8 cellular contexts compared by ENCODE assay signal in genomic region chr7:134513169-134513752, GRCh38. TPM values are rescaled to one million over a fixed set of nuclear protein-coding genes. Genes with fewer than 3 reads are reported as not detected.
DNase-seq lines count a peak whose midpoint lies in the region; ATAC-seq and TF ChIP-seq lines count a peak whose summit lies in the region.

No MANE protein-coding gene starts in this region.

- H3K27me3 ChIP-seq in DND-41 (ENCODE audit: insufficient read depth, low read length, poor library complexity) = peaks cover 15% of the 10 kb centered on the region
- no peaks in the 10 kb centered on the region for H3K27me3 ChIP-seq in GM23338 (ENCODE audit: insufficient read depth)
- no peaks in the 10 kb centered on the region for H3K27me3 ChIP-seq in gastroesophageal sphincter
- H3K27me3 ChIP-seq in psoas muscle (ENCODE audit: insufficient read depth in 3 of 3, low read length in 2 of 3) = no peaks in the 10 kb centered on the region

- no peaks in the 10 kb centered on the region for H3F3A ChIP-seq in GM23338 (replicated peaks; ENCODE audit: low read depth)

- H3K4me2 ChIP-seq in DND-41 (ENCODE audit: insufficient read depth, low read length) (no peak overlapping the region), GM23338 (no peak overlapping the region)

- no peaks in the 10 kb centered on the region for H4K20me1 ChIP-seq in DND-41 (ENCODE audit: insufficient read depth, low read length)
- no peaks in the 10 kb centered on the region for H4K20me1 ChIP-seq in GM23338 (replicated peaks; ENCODE audit: insufficient read depth)

- peak; percentile 26 for DNase-seq in DND-41
- peak; percentile 83 for DNase-seq in GM23338 (ENCODE audit: low spot score)
- DNase-seq in NCI-H526 treated with DMSO at 0.1 percent for 48 hours (lab: John Stamatoyannopoulos, UW) = peak; percentile 40
- DNase-seq in activated T-cell treated with anti-CD3 and anti-CD28 coated beads, Interleukin-2, amount 50 U/mL, for 72 hours = peak; percentile 36 to 44
- DNase-seq in psoas muscle = peak in 1 of 2 donors; percentile 28

- no peak overlapping the region for H3K4me3 Mint-ChIP-seq in GM23338
- no peak overlapping the region for H3K4me3 Mint-ChIP-seq in activated T-cell treated with anti-CD3 and anti-CD28 coated beads, Interleukin-2, amount 50 U/mL, for 72 hours

- H3K9me3 ChIP-seq in DND-41 (ENCODE audit: insufficient read depth, low read length, severe bottlenecking) (no peaks in the 10 kb centered on the region), gastroesophageal sphincter (no peaks in the 10 kb centered on the region), psoas muscle (no peaks in the 10 kb centered on the region)

- peaks cover 4% of the 10 kb centered on the region; the same call in 2 of the 3 replicates for H3K4me1 Mint-ChIP-seq in GM23338
- H3K4me1 Mint-ChIP-seq in activated T-cell treated with anti-CD3 and anti-CD28 coated beads, Interleukin-2, amount 50 U/mL, for 72 hours (ENCODE audit: low read depth) = peaks cover 16% of the 10 kb centered on the region

- H3K4me1 ChIP-seq in DND-41 (ENCODE audit: insufficient read depth, low read length) (no peaks in the 10 kb centered on the region), GM23338 (ENCODE audit: insufficient read depth) (no peaks in the 10 kb centered on the region), gastroesophageal sphincter (peaks cover 0 to 6% (median 0%) of the 10 kb centered on the region in 3 donors), psoas muscle (peaks cover 17% of the 10 kb centered on the region)

- no peaks in the 10 kb centered on the region for H3K36me3 Mint-ChIP-seq in GM23338 (ENCODE audit: low read depth)
- H3K36me3 Mint-ChIP-seq in activated T-cell treated with anti-CD3 and anti-CD28 coated beads, Interleukin-2, amount 50 U/mL, for 72 hours (ENCODE audit: insufficient read depth in 2 of 2) = no peaks in the 10 kb centered on the region

- H3K9ac ChIP-seq in DND-41 (ENCODE audit: low read depth, low read length) = no peak overlapping the region

- TF ChIP-seq POLR2A in gastroesophageal sphincter (IDR thresholded peaks at IDR 0.05) = no peak

- no peaks in the 10 kb centered on the region for H3K36me3 ChIP-seq in DND-41 (ENCODE audit: insufficient read depth, low read length)
- H3K36me3 ChIP-seq in GM23338 (ENCODE audit: insufficient read depth) = no peaks in the 10 kb centered on the region
- no peaks in the 10 kb centered on the region for H3K36me3 ChIP-seq in gastroesophageal sphincter
- H3K36me3 ChIP-seq in psoas muscle (ENCODE audit: insufficient read depth in 1 of 2, low read depth in 1 of 2) = no peaks in the 10 kb centered on the region

- peak; percentile 65 for TF ChIP-seq CTCF in DND-41 (IDR thresholded peaks at IDR 0.05; ENCODE audit: borderline replicate concordance, extremely low read depth, low read length, poor library complexity, severe bottlenecking)
- peak; percentile 78 to 87 for TF ChIP-seq CTCF in GM23338 (conservative IDR thresholded peaks at IDR 0.05; ENCODE audit: low read depth in 2 of 2)
- peak; percentile 13 to 66 (median 64) for TF ChIP-seq CTCF in gastroesophageal sphincter (IDR thresholded peaks at IDR 0.05)
- TF ChIP-seq CTCF in psoas muscle (IDR thresholded peaks at IDR 0.05) = peak; percentile 66

- ATAC-seq in DND-41 (ENCODE audit: insufficient read depth, low read depth) (peak; percentile 64; the same call in 2 of the 3 replicates), GM23338 (peak; percentile 86), gastroesophageal sphincter (no peak), psoas muscle (peak; percentile 44 to 61 (median 50)), HG02588 (IDR thresholded peaks at IDR 0.05; ENCODE audit: unreplicated experiment) (no peak), GM19023 (IDR thresholded peaks at IDR 0.05; ENCODE audit: unreplicated experiment) (no peak)
- peak; percentile 78 to 80 for ATAC-seq in activated T-cell treated with anti-CD3 and anti-CD28 coated beads, Interleukin-2, amount 50 U/mL, for 72 hours (replicated peaks in 1 of 2)

- H3K9me3 Mint-ChIP-seq in GM23338 = no peaks in the 10 kb centered on the region; the same call in 2 of the 3 replicates
- H3K9me3 Mint-ChIP-seq in activated T-cell treated with anti-CD3 and anti-CD28 coated beads, Interleukin-2, amount 50 U/mL, for 72 hours = no peaks in the 10 kb centered on the region

- intact Hi-C loops in psoas muscle (cut with DNase I) = loop anchor here (1.0 to 5.0 kb wide), 5 partner anchors 68 to 94 kb away; no protein-coding TSS in a partner anchor

- H2AFZ ChIP-seq in DND-41 (ENCODE audit: low read depth, low read length) (no peak overlapping the region), GM23338 (no peak overlapping the region)

- H3K79me2 ChIP-seq in DND-41 (ENCODE audit: insufficient read depth, low read length) (no peaks in the 10 kb centered on the region), GM23338 (replicated peaks; ENCODE audit: insufficient read depth) (no peaks in the 10 kb centered on the region)

- no peak overlapping the region for H3K4me3 ChIP-seq in DND-41 (ENCODE audit: low read depth in 1 of 2, low read length in 2 of 2)
- no peak overlapping the region for H3K4me3 ChIP-seq in GM23338
- H3K4me3 ChIP-seq in gastroesophageal sphincter = no peak overlapping the region
- H3K4me3 ChIP-seq in psoas muscle = no peak overlapping the region

- H3K27ac Mint-ChIP-seq in GM23338 = no peak overlapping the region
- H3K27ac Mint-ChIP-seq in activated T-cell treated with anti-CD3 and anti-CD28 coated beads, Interleukin-2, amount 50 U/mL, for 72 hours = no peak overlapping the region

- no peaks in the 10 kb centered on the region for H3K9me2 ChIP-seq in GM23338 (ENCODE audit: insufficient read depth)

- no peak for TF ChIP-seq EP300 in gastroesophageal sphincter (IDR thresholded peaks at IDR 0.05)

- H3K27me3 Mint-ChIP-seq in GM23338 (ENCODE audit: insufficient read depth, low read depth, poor library complexity) = no peaks in the 10 kb centered on the region
- H3K27me3 Mint-ChIP-seq in activated T-cell treated with anti-CD3 and anti-CD28 coated beads, Interleukin-2, amount 50 U/mL, for 72 hours (ENCODE audit: low read depth) = peaks cover 24% of the 10 kb centered on the region

- 27 to 59% methylated on average over 4 to 8 of the region's 9 CpGs for WGBS in gastroesophageal sphincter (ENCODE audit: low coverage in 1 of 2), 2 donors
- 55 to 57% (median 56%) methylated on average over 9 of the region's 9 CpGs for WGBS in psoas muscle, 3 donors

- H3K27ac ChIP-seq in DND-41 (ENCODE audit: low read length) = no peak overlapping the region
- no peak overlapping the region for H3K27ac ChIP-seq in GM23338 (ENCODE audit: low read depth)
- no peak overlapping the region for H3K27ac ChIP-seq in gastroesophageal sphincter
- no peak overlapping the region for H3K27ac ChIP-seq in psoas muscle

TF ChIP-seq in GM23338, 12 proteins besides CTCF, POLR2A, EP300 and RAD21:
- no peak for TF ChIP-seq POLR2AphosphoS5 (IDR thresholded peaks at IDR 0.05; ENCODE audit: low read depth)
- TF ChIP-seq ZNF114 (CRISPR knock-in tag; IDR thresholded peaks at IDR 0.05) = no peak
- TF ChIP-seq CREB1 (CRISPR knock-in tag; IDR thresholded peaks at IDR 0.05; ENCODE audit: low read depth) = no peak

RNA-seq across cellular contexts. Expression of gene AKR1B10, which starts 14.1 kb away (rescaled TPM):
- 0.69 TPM in 1 of 2 replicates, not detected in the other for total RNA-seq in GM23338 (2014; rRNA removed; shearing (Covaris generic))
- polyA plus RNA-seq in GM23338 (2016; fragmentation: Nextera tagmentation; extraction: Ambion mirVana) = 0.27 TPM in 1 of 2 replicates, not detected in the other
- total RNA-seq in activated T-cell treated with anti-CD3 and anti-CD28 coated beads, Interleukin-2, amount 50 U/mL, for 72 hours = not detected
- 10 to 100 TPM in 1 of 4 donors, 1 to 10 TPM in 2, under 1 TPM in 1; 0.81 to 40.9 (median 3.7) TPM for total RNA-seq in gastroesophageal sphincter
- 10 to 100 TPM in 3 of 4 donors, 1 to 10 TPM in 1; 9.0 to 29.5 (median 20.7) TPM for total RNA-seq in psoas muscle
- polyA plus RNA-seq in psoas muscle = 10 to 100 TPM in 2 of 3 donors, 1 to 10 TPM in 1; 7.2 to 19.2 (median 10.1) TPM

RNA-seq across cellular contexts. Expression of gene AKR1B15, which starts 35.6 kb away (rescaled TPM):
- total RNA-seq in GM23338 (2014; rRNA removed; shearing (Covaris generic)) = 0.08 TPM in 1 of 2 replicates, not detected in the other
- polyA plus RNA-seq in GM23338 (2016; fragmentation: Nextera tagmentation; extraction: Ambion mirVana) (0.17 TPM in 1 of 2 replicates, not detected in the other), psoas muscle (10 to 100 TPM in 2 of 3 donors, 1 to 10 TPM in 1; 6.5 to 16.5 (median 13.5) TPM)
- not detected for total RNA-seq in activated T-cell treated with anti-CD3 and anti-CD28 coated beads, Interleukin-2, amount 50 U/mL, for 72 hours
- total RNA-seq in gastroesophageal sphincter (under 1 TPM in 1 of 4 donors, not detected in 3; 0.35 TPM), psoas muscle (10 to 100 TPM; 16.3 to 49.9 (median 36.9) TPM)

RNA-seq across cellular contexts. Expression of gene AKR1B1, which starts 54.4 kb away (rescaled TPM):
- total RNA-seq in GM23338 (2014; rRNA removed; shearing (Covaris generic)) = 132 and 153 TPM in 2 replicates
- polyA plus RNA-seq in GM23338 (2016; fragmentation: Nextera tagmentation; extraction: Ambion mirVana) (138 and 154 TPM in 2 replicates), psoas muscle (100 to 1,000 TPM; 147 to 274 (median 216) TPM)
- 100 to 1,000 TPM in 1 of 2 donors, 10 to 100 TPM in 1; 95.1 to 117 TPM for total RNA-seq in activated T-cell treated with anti-CD3 and anti-CD28 coated beads, Interleukin-2, amount 50 U/mL, for 72 hours
- total RNA-seq in gastroesophageal sphincter (10 to 100 TPM; 34.1 to 55.2 (median 41.1) TPM), psoas muscle (100 to 1,000 TPM; 188 to 266 (median 197) TPM)

Comparison
In these comparisons a context has a peak if more than half of its experiments do, and no peak if none do; other contexts are left out.
1. ATAC-seq: peak in DND-41 (single experiment), GM23338 (single experiment), activated T-cell treated with anti-CD3 and anti-CD28 coated beads, Interleukin-2, amount 50 U/mL, for 72 hours (2 of 2) and psoas muscle (4 of 4); none in gastroesophageal sphincter (single experiment), HG02588 (single experiment) and GM19023 (single experiment).
2. RNA of gene AKR1B15, which starts 35.6 kb away (total RNA-seq): 16.3 to 49.9 TPM in psoas muscle; 0.08 TPM in GM23338, not detected in activated T-cell treated with anti-CD3 and anti-CD28 coated beads, Interleukin-2, amount 50 U/mL, for 72 hours and 0.35 TPM in gastroesophageal sphincter; every median in the first group is over 10 times any median in the second.
3. Peak in every context shown above with its lines, with median percentiles within 50 percentile points of each other: CTCF ChIP-seq.